8 cellular contexts compared by ENCODE assay signal in the genomic region with DNA sequence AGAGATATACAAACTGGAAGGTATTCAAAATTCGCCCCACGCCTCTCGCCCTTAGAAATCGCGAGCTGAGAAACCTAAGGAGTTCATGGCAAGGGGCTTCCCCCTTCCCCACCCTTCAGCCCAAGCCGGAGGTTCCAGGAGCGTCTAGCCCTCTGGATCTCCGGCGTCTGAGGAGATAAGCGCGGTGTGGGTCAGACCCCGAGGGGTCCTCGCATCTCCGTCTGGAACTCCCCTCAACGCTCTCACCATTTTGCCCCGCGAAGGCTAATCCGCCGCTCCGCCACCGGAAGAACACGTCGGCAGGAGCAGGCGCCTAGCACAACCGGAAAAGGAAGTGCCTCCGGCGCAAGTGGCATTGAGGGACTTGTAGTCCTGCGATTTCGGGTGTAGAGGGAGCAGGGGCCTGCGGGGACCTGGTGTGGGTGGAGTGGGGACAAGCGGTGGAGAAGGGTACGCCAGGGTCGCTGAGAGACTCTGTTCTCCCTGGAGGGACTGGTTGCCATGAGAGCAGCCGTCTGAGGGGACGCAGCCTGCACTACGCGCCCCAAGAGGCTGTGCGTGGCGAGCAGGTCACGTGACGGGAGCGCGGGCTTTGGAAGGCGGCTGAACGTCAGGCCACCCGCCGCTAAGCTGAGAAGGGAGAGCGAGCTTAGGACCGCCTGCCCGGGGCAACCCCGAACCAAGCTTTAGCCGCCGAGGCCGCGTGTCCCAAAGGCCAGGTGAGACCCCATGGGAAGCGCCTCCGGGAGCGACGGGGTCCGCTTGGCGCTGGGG. TPM values are rescaled to one million over a fixed set of nuclear protein-coding genes. Genes with fewer than 3 reads are reported as not detected.
DNase-seq lines count a peak whose midpoint lies in the region; ATAC-seq and TF ChIP-seq lines count a peak whose summit lies in the region.

A gene with protein sequence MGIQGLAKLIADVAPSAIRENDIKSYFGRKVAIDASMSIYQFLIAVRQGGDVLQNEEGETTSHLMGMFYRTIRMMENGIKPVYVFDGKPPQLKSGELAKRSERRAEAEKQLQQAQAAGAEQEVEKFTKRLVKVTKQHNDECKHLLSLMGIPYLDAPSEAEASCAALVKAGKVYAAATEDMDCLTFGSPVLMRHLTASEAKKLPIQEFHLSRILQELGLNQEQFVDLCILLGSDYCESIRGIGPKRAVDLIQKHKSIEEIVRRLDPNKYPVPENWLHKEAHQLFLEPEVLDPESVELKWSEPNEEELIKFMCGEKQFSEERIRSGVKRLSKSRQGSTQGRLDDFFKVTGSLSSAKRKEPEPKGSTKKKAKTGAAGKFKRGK (plus strand): TSS at position 602 of the 774 bp plus-strand sequence. CDS start 2,451 bp downstream, outside the sequence.
A gene (minus strand): TSS at position 290 of the 774 bp plus-strand sequence. CDS start 41 bp downstream, at position 249.

- CTCF ChIA-PET in GM10248 (lab: Yijun Ruan, JAX) = interaction anchor here (1.0 to 11.8 kb wide), 14 partner anchors 8 to 316 kb away, joined by 3 to 129 read pairs (median 10); a partner anchor contains a TSS

- H3K27ac Mint-ChIP-seq in activated naive CD8-positive, alpha-beta T cell = peak within 1 kb of the TSS; percentile 100
- H3K27ac Mint-ChIP-seq in glutamatergic neuron (ENCODE audit: unreplicated experiment) = peak within 1 kb of the TSS; percentile 100

- POLR2A ChIA-PET in GM10248 (lab: Yijun Ruan, JAX) = interaction anchor here (0.6 to 1.4 kb wide), 9 partner anchors 9 to 173 kb away, joined by 3 to 5 read pairs (median 3); no protein-coding TSS in a partner anchor

- peak within 1 kb of the TSS; percentile 97 for H3K4me3 Mint-ChIP-seq in activated naive CD8-positive, alpha-beta T cell
- peak within 1 kb of the TSS; percentile 99 for H3K4me3 Mint-ChIP-seq in glutamatergic neuron (ENCODE audit: unreplicated experiment)

- peaks cover 31% of the 10 kb centered on the region for H3K4me1 Mint-ChIP-seq in activated naive CD8-positive, alpha-beta T cell (ENCODE audit: low read depth)
- H3K4me1 Mint-ChIP-seq in glutamatergic neuron (ENCODE audit: low read depth, unreplicated experiment) = peaks cover 9% of the 10 kb centered on the region

- H3K4me3 ChIP-seq in ovary = peak within 1 kb of the TSS; percentile 65
- peak within 1 kb of the TSS; percentile 68 to 83 (median 75) for H3K4me3 ChIP-seq in thyroid gland (replicated peaks in 1 of 3)

- H3K27ac ChIP-seq in ovary (peak within 1 kb of the TSS; percentile 85 to 90), thyroid gland (peak within 1 kb of the TSS; percentile 91 to 98 (median 96))

- H3K27me3 ChIP-seq in ovary (no peaks in the 10 kb centered on the region), thyroid gland (no peaks in the 10 kb centered on the region)

- TF ChIP-seq CTCF in GM10248 (IDR thresholded peaks at IDR 0.05; ENCODE audit: control extremely low read depth, extremely low read depth, low read depth, missing control alignments) = no peak
- no peak for TF ChIP-seq CTCF in glutamatergic neuron (IDR thresholded peaks at IDR 0.05; ENCODE audit: partially characterized antibody, unreplicated experiment)
- peak in 2 of 3 donors; percentile 31 to 56 for TF ChIP-seq CTCF in ovary (IDR thresholded peaks at IDR 0.05)
- TF ChIP-seq CTCF in thyroid gland (IDR thresholded peaks at IDR 0.05) = peak in 2 of 6 experiments; percentile 24 to 40

- peak; percentile 93 for DNase-seq in GM10248 (ENCODE audit: extremely low spot score)
- peak; percentile 99 for DNase-seq in NCI-H1092 treated with DMSO at 0.1 percent for 48 hours (lab: John Stamatoyannopoulos, UW)
- peak; percentile 94 for DNase-seq in SKM-1 treated with dmso at 0.1 percent for 144 hours (lab: John Stamatoyannopoulos, UW; ENCODE audit: unreplicated experiment)
- peak; percentile 91 for DNase-seq in glutamatergic neuron
- peak; percentile 85 to 91 (median 87) for DNase-seq in ovary
- DNase-seq in thyroid gland = peak; percentile 89 to 90

- TF ChIP-seq POLR2A in ovary (IDR thresholded peaks at IDR 0.05) (peak; percentile 85), thyroid gland (IDR thresholded peaks at IDR 0.05) (peak in 1 of 2 donors; percentile 68)

- no peaks in the 10 kb centered on the region for H3K9me3 ChIP-seq in ovary
- H3K9me3 ChIP-seq in thyroid gland = no peaks in the 10 kb centered on the region

- H3K36me3 ChIP-seq in ovary (no peaks in the 10 kb centered on the region), thyroid gland (peaks cover 25 to 28% of the 10 kb centered on the region in 2 donors)

- 0% methylated on average over 57 to 61 of the region's 61 CpGs for WGBS in ovary, 3 donors
- WGBS in thyroid gland, 2 donors = 0 to 1% methylated on average over 10 to 24 of the region's 61 CpGs

- H3K4me1 ChIP-seq in ovary (ENCODE audit: insufficient read depth) = peaks cover 5% of the 10 kb centered on the region
- H3K4me1 ChIP-seq in thyroid gland = peaks cover 6 to 22% of the 10 kb centered on the region in 2 donors

- H3K9me3 Mint-ChIP-seq in activated naive CD8-positive, alpha-beta T cell (ENCODE audit: low read depth) = no peaks in the 10 kb centered on the region
- H3K9me3 Mint-ChIP-seq in glutamatergic neuron (ENCODE audit: unreplicated experiment) = peaks cover 10% of the 10 kb centered on the region

- ATAC-seq in HG02610 (IDR thresholded peaks at IDR 0.05; ENCODE audit: unreplicated experiment) = peak; percentile 78

- intact Hi-C loops in ovary (cut with DNase I) = loop anchor here in 2 of 4 donors (1.0 to 10.0 kb wide), 4 partner anchors 40 to 315 kb away; a partner anchor contains a TSS
- intact Hi-C loops in thyroid gland (cut with DNase I) = loop anchor here (5.0 kb wide), 1 partner anchor 315 kb away; no protein-coding TSS in a partner anchor

- no peaks in the 10 kb centered on the region for H3K27me3 Mint-ChIP-seq in activated naive CD8-positive, alpha-beta T cell
- H3K27me3 Mint-ChIP-seq in glutamatergic neuron (ENCODE audit: unreplicated experiment) = peaks cover 13% of the 10 kb centered on the region

- H3K36me3 Mint-ChIP-seq in activated naive CD8-positive, alpha-beta T cell = peaks cover 11% of the 10 kb centered on the region
- H3K36me3 Mint-ChIP-seq in glutamatergic neuron (ENCODE audit: unreplicated experiment) = no peaks in the 10 kb centered on the region

- no peak for TF ChIP-seq EP300 in ovary (IDR thresholded peaks at IDR 0.05)

RNA-seq across cellular contexts. Expression of the first gene that starts in this region (rescaled TPM):
- total RNA-seq in glutamatergic neuron (ENCODE audit: unreplicated experiment) (15.2 TPM), ovary (1 to 10 TPM; 3.7 to 8.6 (median 5.2) TPM), thyroid gland (1 to 10 TPM; 4.1 to 6.3 (median 5.2) TPM)
- 1 to 10 TPM; 4.4 to 4.7 TPM for polyA plus RNA-seq in ovary

RNA-seq across cellular contexts. Expression of the second gene that starts in this region (rescaled TPM):
- 82.7 TPM for total RNA-seq in glutamatergic neuron (ENCODE audit: unreplicated experiment)
- total RNA-seq in ovary = 100 to 1,000 TPM in 5 of 7 donors, 10 to 100 TPM in 2; 32.2 to 131 (median 117) TPM
- polyA plus RNA-seq in ovary = 100 to 1,000 TPM; 170 to 192 TPM
- 10 to 100 TPM; 28.0 to 57.9 (median 48.1) TPM for total RNA-seq in thyroid gland

Comparison
In these comparisons a context has a peak if more than half of its experiments do, and no peak if none do; other contexts are left out.
1. Peak in every context shown above with its lines: DNase-seq, ATAC-seq, H3K4me3 ChIP-seq and H3K27ac ChIP-seq.
2. CTCF ChIP-seq: peak in ovary (2 of 3); none in GM10248 (single experiment) and glutamatergic neuron (single experiment).